In the genomic region with DNA sequence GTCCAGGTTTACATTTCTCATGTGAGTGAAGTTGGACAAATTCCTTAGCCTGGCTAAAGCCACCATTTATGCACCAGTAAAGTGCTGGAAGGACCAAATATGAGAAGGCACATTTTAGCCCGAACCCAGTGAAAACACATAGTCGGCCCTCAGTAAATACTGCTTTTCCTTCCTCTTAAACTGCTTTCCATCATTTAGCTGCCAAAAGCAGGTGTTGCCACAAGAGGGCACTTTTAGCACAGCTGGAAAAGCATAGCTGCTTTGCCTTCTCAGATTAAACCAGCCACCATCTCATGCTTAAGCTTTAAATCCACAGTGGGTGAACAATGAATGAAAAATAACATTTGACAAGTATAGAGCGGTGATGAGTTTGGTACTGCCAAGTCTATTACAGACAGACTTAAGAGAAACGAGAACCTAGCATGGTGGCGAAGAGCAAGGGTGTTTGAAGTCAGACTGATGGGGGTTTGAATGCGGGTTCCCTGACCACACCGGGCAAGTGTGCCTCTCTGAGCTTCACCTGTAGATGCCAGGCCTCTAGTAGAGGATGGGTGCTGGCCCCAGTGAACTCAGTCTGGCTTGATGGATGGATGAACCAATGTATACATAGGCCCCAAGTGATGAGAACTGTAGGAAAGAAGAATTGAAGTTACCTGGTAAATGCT, we compare ENCODE assay signal across 1 cellular context.
TF ChIP-seq lines count a peak whose summit lies in the region.

No MANE protein-coding gene starts in this region.

TF ChIP-seq in HepG2, 621 proteins besides CTCF, POLR2A, EP300 and RAD21 (continued from another document):
- TF ChIP-seq PLRG1 (conservative IDR thresholded peaks at IDR 0.05), result no peak
- TF ChIP-seq XBP1 (CRISPR knock-in tag; IDR thresholded peaks at IDR 0.05), result no peak
- TF ChIP-seq CC2D1A (CRISPR knock-in tag; IDR thresholded peaks at IDR 0.05), result no peak
- no peak for TF ChIP-seq ZNF879 (CRISPR knock-in tag; IDR thresholded peaks at IDR 0.05)
- TF ChIP-seq FOXA3 (CRISPR knock-in tag; IDR thresholded peaks at IDR 0.05), result no peak
- TF ChIP-seq KLF15 (CRISPR knock-in tag; IDR thresholded peaks at IDR 0.05; ENCODE audit: borderline replicate concordance), result no peak
- TF ChIP-seq ATM (IDR thresholded peaks at IDR 0.05; ENCODE audit: borderline replicate concordance), result no peak
- no peak for TF ChIP-seq ZNF780A (CRISPR knock-in tag; IDR thresholded peaks at IDR 0.05)
- TF ChIP-seq FOXC1 (CRISPR knock-in tag; IDR thresholded peaks at IDR 0.05; ENCODE audit: borderline replicate concordance), result no peak
- no peak for TF ChIP-seq SIX4 (CRISPR knock-in tag; IDR thresholded peaks at IDR 0.05)
- no peak for TF ChIP-seq ZNF3 (CRISPR knock-in tag; IDR thresholded peaks at IDR 0.05)
- TF ChIP-seq, protein P1, sequence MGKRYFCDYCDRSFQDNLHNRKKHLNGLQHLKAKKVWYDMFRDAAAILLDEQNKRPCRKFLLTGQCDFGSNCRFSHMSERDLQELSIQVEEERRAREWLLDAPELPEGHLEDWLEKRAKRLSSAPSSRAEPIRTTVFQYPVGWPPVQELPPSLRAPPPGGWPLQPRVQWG (CRISPR knock-in tag; IDR thresholded peaks at IDR 0.05; ENCODE audit: borderline replicate concordance, low read depth), result no peak
- no peak for TF ChIP-seq GRHL1 (CRISPR knock-in tag; conservative IDR thresholded peaks at IDR 0.05)
- peak; percentile 39 for TF ChIP-seq TEAD3 (CRISPR knock-in tag; optimal IDR thresholded peaks at IDR 0.05; ENCODE audit: borderline replicate concordance)
- TF ChIP-seq ZNF570 (CRISPR knock-in tag; IDR thresholded peaks at IDR 0.05; ENCODE audit: borderline replicate concordance), result no peak
- no peak for TF ChIP-seq ZBTB46 (CRISPR knock-in tag; IDR thresholded peaks at IDR 0.05; ENCODE audit: borderline replicate concordance)
- TF ChIP-seq ZNF619 (CRISPR knock-in tag; IDR thresholded peaks at IDR 0.05), result no peak
- no peak for TF ChIP-seq ZFP1 (CRISPR knock-in tag; IDR thresholded peaks at IDR 0.05)
- TF ChIP-seq STAG1 (CRISPR knock-in tag; IDR thresholded peaks at IDR 0.05), result peak; percentile 89
- TF ChIP-seq BRD4 (CRISPR knock-in tag; IDR thresholded peaks at IDR 0.05), result no peak
- TF ChIP-seq TEAD2 (CRISPR knock-in tag; IDR thresholded peaks at IDR 0.05), result no peak
- TF ChIP-seq TFAP4 (IDR thresholded peaks at IDR 0.05; ENCODE audit: borderline replicate concordance, low read depth), result peak; percentile 41; the same call in 1 of the 2 replicates
- TF ChIP-seq FOXA1 (IDR thresholded peaks at IDR 0.05), result no peak
- TF ChIP-seq FOXA1 (CRISPR knock-in tag; IDR thresholded peaks at IDR 0.05), result 0 out of 2 replicates have a peak, but pooled peaks have one; percentile 38
- TF ChIP-seq DPF2 (CRISPR knock-in tag; IDR thresholded peaks at IDR 0.05; ENCODE audit: borderline replicate concordance, low read depth), result no peak
- TF ChIP-seq WIZ (CRISPR knock-in tag; IDR thresholded peaks at IDR 0.05), result no peak
- no peak for TF ChIP-seq ZNF430 (CRISPR knock-in tag; IDR thresholded peaks at IDR 0.05)
- no peak for TF ChIP-seq SOX5 (CRISPR knock-in tag; IDR thresholded peaks at IDR 0.05; ENCODE audit: borderline replicate concordance)
- no peak for TF ChIP-seq IKZF4 (CRISPR knock-in tag; IDR thresholded peaks at IDR 0.05; ENCODE audit: borderline replicate concordance, low read depth, not compliant biosample characterization)
- TF ChIP-seq ZNF670 (CRISPR knock-in tag; IDR thresholded peaks at IDR 0.05; ENCODE audit: borderline replicate concordance), result no peak
- peak; percentile 28 for TF ChIP-seq YY1 (IDR thresholded peaks at IDR 0.05; ENCODE audit: insufficient read depth, insufficient replicate concordance, low read depth, low read length)
- TF ChIP-seq RXRA (CRISPR knock-in tag; IDR thresholded peaks at IDR 0.05), result no peak
- no peak for TF ChIP-seq CBX5 (CRISPR knock-in tag; IDR thresholded peaks at IDR 0.05; ENCODE audit: borderline replicate concordance)
- TF ChIP-seq GMEB2 (CRISPR knock-in tag; IDR thresholded peaks at IDR 0.05; ENCODE audit: low read depth), result no peak
- TF ChIP-seq GZF1 (CRISPR knock-in tag; IDR thresholded peaks at IDR 0.05), result 0 out of 2 replicates have a peak, but pooled peaks have one; percentile 22
- TF ChIP-seq, protein P2, sequence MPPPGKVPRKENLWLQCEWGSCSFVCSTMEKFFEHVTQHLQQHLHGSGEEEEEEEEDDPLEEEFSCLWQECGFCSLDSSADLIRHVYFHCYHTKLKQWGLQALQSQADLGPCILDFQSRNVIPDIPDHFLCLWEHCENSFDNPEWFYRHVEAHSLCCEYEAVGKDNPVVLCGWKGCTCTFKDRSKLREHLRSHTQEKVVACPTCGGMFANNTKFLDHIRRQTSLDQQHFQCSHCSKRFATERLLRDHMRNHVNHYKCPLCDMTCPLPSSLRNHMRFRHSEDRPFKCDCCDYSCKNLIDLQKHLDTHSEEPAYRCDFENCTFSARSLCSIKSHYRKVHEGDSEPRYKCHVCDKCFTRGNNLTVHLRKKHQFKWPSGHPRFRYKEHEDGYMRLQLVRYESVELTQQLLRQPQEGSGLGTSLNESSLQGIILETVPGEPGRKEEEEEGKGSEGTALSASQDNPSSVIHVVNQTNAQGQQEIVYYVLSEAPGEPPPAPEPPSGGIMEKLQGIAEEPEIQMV (CRISPR knock-in tag; IDR thresholded peaks at IDR 0.05; ENCODE audit: low read depth), result no peak
- TF ChIP-seq SMC3 (IDR thresholded peaks at IDR 0.05; ENCODE audit: low read length), result peak; percentile 84
